ENCODE assay signal across 25 cellular contexts in genomic region chr16:82072313-82072712, GRCh38. TPM values are rescaled to one million over a fixed set of nuclear protein-coding genes. Genes with fewer than 3 reads are reported as not detected.
"Had no signal": no experiment of that assay in that cellular context is flagged by ENCODE, and none has a peak within 500 bp of the region (broad histone marks: within the 10 kb centered on the region; RNA-seq: fewer than 3 reads in every experiment).

No MANE protein-coding gene starts in this region.

- H3K4me1 Mint-ChIP-seq: activated B cell treated with CpG ODN at 0.5 μM for 24 hours, T-helper 17 cell had no signal

- H3K27ac ChIP-seq: ascending aorta, body of pancreas, Peyer's patch, RWPE1 had no signal

- H3K4me3 ChIP-seq: ascending aorta, body of pancreas, Peyer's patch had no signal

- H3K4me1 ChIP-seq: ascending aorta, body of pancreas, Peyer's patch had no signal

- H3K36me3 Mint-ChIP-seq: activated naive CD4-positive, alpha-beta T cell treated with anti-CD3 and anti-CD28 coated beads, Interleukin-2, amount 50 U/mL, for 72 hours had no signal

- H3K9me3 ChIP-seq: ascending aorta, body of pancreas, Peyer's patch had no signal

- H3K4me3 Mint-ChIP-seq: activated B cell treated with CpG ODN at 0.5 μM for 24 hours; activated CD4-positive, alpha-beta T cell treated with anti-CD3 and anti-CD28 coated beads, Interleukin-2, amount 10 ng/mL, durations not matched to agents 24 days and 14 days; activated CD8-positive, alpha-beta memory T cell treated with anti-CD3 and anti-CD28 coated beads, Interleukin-2, amount 10 ng/mL, durations not matched to agents 7 days and 5 days; activated naive CD8-positive, alpha-beta T cell treated with anti-CD3 and anti-CD28 coated beads, Interleukin-2, amount 50 U/mL, for 24 hours; activated T-cell treated with anti-CD3 and anti-CD28 coated beads, Interleukin-2, amount 50 U/mL, for 24 hours; activated T-helper 1 cell treated with anti-CD3 and anti-CD28 coated beads, Interleukin-12 subunit alpha, Interleukin-12 subunit beta, Interleukin-2, Interleukin-4 antibody, amounts not matched to agents 30 ng/mL and 10 ng/mL and 1 ng/mL, durations not matched to agents 14 hours and 24 hours and 36 hours; T-helper 17 cell had no signal

- H3K27me3 ChIP-seq: ascending aorta, body of pancreas, Peyer's patch had no signal

- DNase-seq: activated B cell treated with CpG ODN at 0.5 μM for 24 hours; activated CD4-positive, alpha-beta T cell treated with anti-CD3 and anti-CD28 coated beads for 1 hour; activated CD4-positive, alpha-beta T cell treated with anti-CD3 and anti-CD28 coated beads, Interleukin-2, amount 10 ng/mL, durations not matched to agents 24 days and 14 days; activated CD4-positive, alpha-beta T cell treated with anti-CD3 and anti-CD28 coated beads, Interleukin-2, amount 50 U/mL, for 48 hours; activated CD8-positive, alpha-beta memory T cell treated with anti-CD3 and anti-CD28 coated beads, Interleukin-2, amount 10 ng/mL, durations not matched to agents 7 days and 5 days; activated effector memory CD4-positive, alpha-beta T cell treated with anti-CD3 and anti-CD28 coated beads, Interleukin-2, amount 50 U/mL, for 16 hours; activated naive CD4-positive, alpha-beta T cell treated with Interleukin-2 at 50 U/mL for 16 hours; activated naive CD8-positive, alpha-beta T cell treated with anti-CD3 and anti-CD28 coated beads, Interleukin-2, amount 50 U/mL, for 24 hours; activated T-cell treated with anti-CD3 and anti-CD28 coated beads, Interleukin-2, amount 50 U/mL, for 24 hours; amniotic stem cell; body of pancreas; NCI-H1105 treated with DMSO at 0.1 percent for 48 hours; NCI-H1436 treated with DMSO at 0.1 percent for 48 hours; NCI-H187; NCI-H2081; NCI-H446; NCI-H524; Peyer's patch; SHP77; T-helper 17 cell; T-helper 9 cell had no signal

- H3K27ac Mint-ChIP-seq: activated B cell treated with CpG ODN at 0.5 μM for 24 hours; activated CD4-positive, alpha-beta T cell treated with anti-CD3 and anti-CD28 coated beads, Interleukin-2, amount 10 ng/mL, durations not matched to agents 24 days and 14 days; activated CD8-positive, alpha-beta memory T cell treated with anti-CD3 and anti-CD28 coated beads, Interleukin-2, amount 10 ng/mL, durations not matched to agents 7 days and 5 days; activated naive CD4-positive, alpha-beta T cell treated with anti-CD3 and anti-CD28 coated beads, Interleukin-2, amount 50 U/mL, for 72 hours; activated naive CD8-positive, alpha-beta T cell treated with anti-CD3 and anti-CD28 coated beads, Interleukin-2, amount 50 U/mL, for 24 hours; activated T-cell treated with anti-CD3 and anti-CD28 coated beads, Interleukin-2, amount 50 U/mL, for 24 hours; activated T-helper 1 cell treated with anti-CD3 and anti-CD28 coated beads, Interleukin-12 subunit alpha, Interleukin-12 subunit beta, Interleukin-2, Interleukin-4 antibody, amounts not matched to agents 30 ng/mL and 10 ng/mL and 1 ng/mL, durations not matched to agents 14 hours and 24 hours and 36 hours; T-helper 17 cell had no signal

- H3K36me3 ChIP-seq: ascending aorta had no signal

- ATAC-seq: activated CD8-positive, alpha-beta memory T cell treated with anti-CD3 and anti-CD28 coated beads, Interleukin-2, amount 10 ng/mL, durations not matched to agents 7 days and 5 days; activated naive CD4-positive, alpha-beta T cell treated with anti-CD3 and anti-CD28 coated beads, Interleukin-2, amount 50 U/mL, for 72 hours; activated naive CD8-positive, alpha-beta T cell treated with anti-CD3 and anti-CD28 coated beads, Interleukin-2, amount 50 U/mL, for 24 hours; body of pancreas; T-helper 17 cell had no signal

RNA-seq across cellular contexts. Expression of gene HSD17B2, which starts 37.3 kb away (rescaled TPM):
- total RNA-seq: activated B cell treated with CpG ODN at 0.5 μM for 24 hours; activated CD4-positive, alpha-beta T cell treated with anti-CD3 and anti-CD28 coated beads, Interleukin-2, amount 10 ng/mL, durations not matched to agents 24 days and 14 days; activated CD8-positive, alpha-beta memory T cell treated with anti-CD3 and anti-CD28 coated beads, Interleukin-2, amount 10 ng/mL, durations not matched to agents 7 days and 5 days; activated naive CD4-positive, alpha-beta T cell treated with anti-CD3 and anti-CD28 coated beads, Interleukin-2, amount 50 U/mL, for 72 hours; activated T-helper 1 cell treated with anti-CD3 and anti-CD28 coated beads, Interleukin-12 subunit alpha, Interleukin-12 subunit beta, Interleukin-2, Interleukin-4 antibody, amounts not matched to agents 30 ng/mL and 10 ng/mL and 1 ng/mL, durations not matched to agents 14 hours and 24 hours and 36 hours; ascending aorta; T-helper 17 cell had no signal
